Comparison of ENCODE assay signal across 8 cellular contexts in genomic region chr19:12550951-12551832, GRCh38. TPM values are rescaled to one million over a fixed set of nuclear protein-coding genes. Genes with fewer than 3 reads are reported as not detected.
DNase-seq lines count a peak whose midpoint lies in the region; ATAC-seq, FAIRE-seq and TF ChIP-seq lines count a peak whose summit lies in the region.

Gene ZNF564, minus strand, starts transcription at chr19:12551482. Its CDS starts 150 bp downstream, at chr19:12551332.

- in situ Hi-C loops in ACHN (cut with HindIII; ENCODE audit: low pct_ligation_motif_present, low pct_unique_long_range_greater_than_20kb, low sequenced_read_pairs): no loop called here

- peak; percentile 62 for FAIRE-seq in bronchial epithelial cell (lab: Jason Lieb, UNC)

- DNase-seq in ACHN (peak; percentile 95), NCI-H2227 (lab: John Stamatoyannopoulos, UW; ENCODE audit: unreplicated experiment) (peak; percentile 93), WERI-Rb-1 (peak; percentile 98), bronchial epithelial cell (ENCODE audit: low read depth) (peak; percentile 96), immature natural killer cell (peak; percentile 97), smooth muscle cell of the brain vasculature (ENCODE audit: low read depth, low spot score) (peak; percentile 95)

- H3K9me3 ChIP-seq in WERI-Rb-1 (ENCODE audit: severe bottlenecking): no peaks in the 10 kb centered on the region

- peak within 1 kb of the TSS; percentile 88 to 98 (median 96) for H3K27ac Mint-ChIP-seq in immature natural killer cell

- no peaks in the 10 kb centered on the region for H3K9me3 Mint-ChIP-seq in immature natural killer cell

- H3K4me3 ChIP-seq in WERI-Rb-1 (ENCODE audit: low read depth, low read length) (peak within 1 kb of the TSS; percentile 95), bronchial epithelial cell (ENCODE audit: low read depth, low read length) (peak within 1 kb of the TSS; percentile 79)

- TF ChIP-seq CTCF in WERI-Rb-1 (IDR thresholded peaks at IDR 0.05; ENCODE audit: low read depth, low read length) (no peak), bronchial epithelial cell (IDR thresholded peaks at IDR 0.05; ENCODE audit: insufficient read depth, low read length, severe bottlenecking) (no peak)

- H3K36me3 Mint-ChIP-seq in immature natural killer cell: peaks cover 0 to 3% (median 0%) of the 10 kb centered on the region in 3 donors

- no peaks in the 10 kb centered on the region for H3K27me3 ChIP-seq in WERI-Rb-1 (ENCODE audit: insufficient read depth, low read depth, severe bottlenecking)
- H3K27me3 ChIP-seq in bronchial epithelial cell (ENCODE audit: control insufficient read depth, insufficient read depth, low read length): no peaks in the 10 kb centered on the region

- H3K27me3 Mint-ChIP-seq in immature natural killer cell (ENCODE audit: low read depth in 3 of 3): peaks cover 3 to 12% (median 3%) of the 10 kb centered on the region in 3 donors

- peaks cover 50 to 62% of the 10 kb centered on the region in 2 donors for H3K4me1 Mint-ChIP-seq in immature natural killer cell

- ATAC-seq in GM18873 (IDR thresholded peaks at IDR 0.05; ENCODE audit: low FRiP score, unreplicated experiment) (peak; percentile 96), HG03139 (IDR thresholded peaks at IDR 0.05; ENCODE audit: unreplicated experiment) (peak; percentile 94)

- H3K36me3 ChIP-seq in WERI-Rb-1 (peaks cover 15% of the 10 kb centered on the region), bronchial epithelial cell (ENCODE audit: control insufficient read depth, insufficient read depth, low read length) (no peaks in the 10 kb centered on the region)

- H3K4me3 Mint-ChIP-seq in immature natural killer cell: peak within 1 kb of the TSS; percentile 95 to 99 (median 97)

- peak within 1 kb of the TSS; percentile 94 for H3K27ac ChIP-seq in WERI-Rb-1

RNA-seq across cellular contexts. Expression of gene ZNF564, which starts in this region (rescaled TPM):
- total RNA-seq in bronchial epithelial cell: 7.4 and 9.0 TPM in 2 replicates
- 10 to 100 TPM; 14.0 to 22.6 (median 16.2) TPM for polyA plus RNA-seq in immature natural killer cell

Comparison
In these comparisons a context has a peak if more than half of its experiments do, and no peak if none do; other contexts are left out.
1. Peak in every context shown above with its lines: DNase-seq, ATAC-seq, H3K4me3 ChIP-seq and H3K27ac ChIP-seq.